In genomic region chr22:41681616-41682015, GRCh38 we compare ENCODE assay signal across 9 cellular contexts. TPM values are rescaled to one million over a fixed set of nuclear protein-coding genes. Genes with fewer than 3 reads are reported as not detected.
A peak's percentile ranks its signal among the peaks of the same experiment; 100 is the strongest.
DNase-seq lines count a peak whose midpoint lies in the region; ATAC-seq and FAIRE-seq lines count a peak whose summit lies in the region.
"Had no signal": no experiment of that assay in that cellular context is flagged by ENCODE, and none has a peak within 500 bp of the region (broad histone marks: within the 10 kb centered on the region; RNA-seq: fewer than 3 reads in every experiment).

No MANE protein-coding gene starts in this region.

- no peak for FAIRE-seq in small intestine (lab: Jason Lieb, UNC)
- FAIRE-seq: A549 had no signal

- peaks cover 67% of the 10 kb centered on the region for H3K36me3 Mint-ChIP-seq in activated T-helper 17 cell treated with anti-CD3 and anti-CD28 coated beads, Interleukin-2, amount 50 U/mL, for 72 hours (ENCODE audit: low read depth)

- no peaks in the 10 kb centered on the region for H3K27me3 Mint-ChIP-seq in activated T-helper 17 cell treated with anti-CD3 and anti-CD28 coated beads, Interleukin-2, amount 50 U/mL, for 72 hours

- H3K9me3 Mint-ChIP-seq in activated T-helper 17 cell treated with anti-CD3 and anti-CD28 coated beads, Interleukin-2, amount 50 U/mL, for 72 hours, result no peaks in the 10 kb centered on the region

- H3K4me1 ChIP-seq in right cardiac atrium (ENCODE audit: control insufficient read depth, insufficient read depth, low read length), result no peaks in the 10 kb centered on the region
- peaks cover 0 to 4% of the 10 kb centered on the region in 2 donors for H3K4me1 ChIP-seq in small intestine (ENCODE audit: control insufficient read depth in 2 of 2, insufficient read depth in 1 of 2, low read depth in 1 of 2, low read length in 1 of 2)
- H3K4me1 ChIP-seq: A549 had no signal

- peak overlapping the region; percentile 95 for H3K4me3 Mint-ChIP-seq in activated T-helper 17 cell treated with anti-CD3 and anti-CD28 coated beads, Interleukin-2, amount 50 U/mL, for 72 hours

- H3K4me3 ChIP-seq in right cardiac atrium (ENCODE audit: low read length) (peak overlapping the region; percentile 52), small intestine (ENCODE audit: low read depth in 1 of 2, low read length in 2 of 2) (peak overlapping the region; percentile 60 to 66)
- H3K4me3 ChIP-seq: A549 had no signal

- peak overlapping the region; percentile 99 for H3K27ac Mint-ChIP-seq in activated T-helper 17 cell treated with anti-CD3 and anti-CD28 coated beads, Interleukin-2, amount 50 U/mL, for 72 hours

- H3K9me3 ChIP-seq in right cardiac atrium (ENCODE audit: control insufficient read depth, low read length) (no peaks in the 10 kb centered on the region), small intestine (ENCODE audit: control insufficient read depth, low read depth) (no peaks in the 10 kb centered on the region)
- H3K9me3 ChIP-seq: A549 had no signal

- H3K4me1 Mint-ChIP-seq in activated T-helper 17 cell treated with anti-CD3 and anti-CD28 coated beads, Interleukin-2, amount 50 U/mL, for 72 hours, result peaks cover 11% of the 10 kb centered on the region

- DNase-seq in NCI-H1092 (lab: John Stamatoyannopoulos, UW) (peak; percentile 17), NCI-H1092 treated with DMSO at 0.1 percent for 48 hours (lab: John Stamatoyannopoulos, UW) (no peak), right cardiac atrium (no peak), small intestine (peak; percentile 18), NCI-H82 treated with DMSO at 0.1 percent for 48 hours (lab: John Stamatoyannopoulos, UW; ENCODE audit: unreplicated experiment) (no peak), NCI-H2171 treated with DMSO at 0.1 percent for 48 hours (lab: John Stamatoyannopoulos, UW) (no peak)

- intact Hi-C loops in right cardiac atrium (cut with DNase I), result no loop called here

- ATAC-seq in activated T-helper 17 cell treated with anti-CD3 and anti-CD28 coated beads, Interleukin-2, amount 50 U/mL, for 72 hours (replicated peaks), result peak; percentile 56
- ATAC-seq in right cardiac atrium (peak; percentile 5 to 22), GM21526 (IDR thresholded peaks at IDR 0.05; ENCODE audit: low FRiP score, unreplicated experiment) (no peak)
- ATAC-seq: A549 had no signal

- no peaks in the 10 kb centered on the region for H3K27me3 ChIP-seq in right cardiac atrium (ENCODE audit: control insufficient read depth, insufficient read depth)
- H3K27me3 ChIP-seq in small intestine (ENCODE audit: control insufficient read depth in 2 of 2, insufficient read depth in 2 of 2, low read length in 2 of 2), result no peaks in the 10 kb centered on the region

- H3K27ac ChIP-seq in right cardiac atrium (ENCODE audit: low read length), result no peak overlapping the region
- peak overlapping the region in 1 of 2 donors; percentile 88 for H3K27ac ChIP-seq in small intestine (ENCODE audit: low read depth in 1 of 2, low read length in 1 of 2)
- H3K27ac ChIP-seq: A549 had no signal

- 52% methylated on average over 14 of the region's 14 CpGs for WGBS in right cardiac atrium
- WGBS in small intestine, 3 donors, result 43 to 65% (median 44%) methylated on average over 14 of the region's 14 CpGs

- peaks cover 6 to 7% of the 10 kb centered on the region in 2 donors for H3K36me3 ChIP-seq in small intestine (ENCODE audit: control insufficient read depth in 2 of 2, insufficient read depth in 2 of 2, low read length in 2 of 2)

RNA-seq across cellular contexts. Expression of gene SNU13, which starts 7.1 kb away (rescaled TPM):
- total RNA-seq in activated T-helper 17 cell treated with anti-CD3 and anti-CD28 coated beads, Interleukin-2, amount 50 U/mL, for 72 hours, result 100 to 1,000 TPM; 175 to 256 TPM
- 100 to 1,000 TPM; 195 to 233 (median 216) TPM for total RNA-seq in right cardiac atrium
- polyA plus RNA-seq in right cardiac atrium (246 TPM), small intestine (100 to 1,000 TPM in 2 of 3 donors, 10 to 100 TPM in 1; 82.1 to 149 (median 112) TPM)

RNA-seq across cellular contexts. Expression of gene MEI1, which starts 17.7 kb away (rescaled TPM):
- total RNA-seq in activated T-helper 17 cell treated with anti-CD3 and anti-CD28 coated beads, Interleukin-2, amount 50 U/mL, for 72 hours, result 10 to 100 TPM; 39.8 to 40.1 TPM
- 1 to 10 TPM in 2 of 4 donors, under 1 TPM in 2; 0.64 to 1.3 (median 1.1) TPM for total RNA-seq in right cardiac atrium
- polyA plus RNA-seq in right cardiac atrium, result 0.34 TPM
- polyA plus RNA-seq in small intestine, result 10 to 100 TPM in 1 of 3 donors, 1 to 10 TPM in 2; 1.1 to 16.8 (median 5.3) TPM

Comparison
In these comparisons a context has a peak if more than half of its experiments do, and no peak if none do; other contexts are left out.
1. DNase-seq: peak in NCI-H1092 (single experiment) and small intestine (single experiment); none in NCI-H1092 treated with DMSO at 0.1 percent for 48 hours (single experiment), right cardiac atrium (0 of 3), NCI-H82 treated with DMSO at 0.1 percent for 48 hours (single experiment) and NCI-H2171 treated with DMSO at 0.1 percent for 48 hours (single experiment).
2. RNA of gene MEI1, which starts 17.7 kb away (total RNA-seq): 39.8 to 40.1 TPM in activated T-helper 17 cell treated with anti-CD3 and anti-CD28 coated beads, Interleukin-2, amount 50 U/mL, for 72 hours; 0.64 to 1.3 TPM in right cardiac atrium; every median in the first group is over 10 times any median in the second.